Comparison of ENCODE assay signal across 24 cellular contexts in the genomic region with DNA sequence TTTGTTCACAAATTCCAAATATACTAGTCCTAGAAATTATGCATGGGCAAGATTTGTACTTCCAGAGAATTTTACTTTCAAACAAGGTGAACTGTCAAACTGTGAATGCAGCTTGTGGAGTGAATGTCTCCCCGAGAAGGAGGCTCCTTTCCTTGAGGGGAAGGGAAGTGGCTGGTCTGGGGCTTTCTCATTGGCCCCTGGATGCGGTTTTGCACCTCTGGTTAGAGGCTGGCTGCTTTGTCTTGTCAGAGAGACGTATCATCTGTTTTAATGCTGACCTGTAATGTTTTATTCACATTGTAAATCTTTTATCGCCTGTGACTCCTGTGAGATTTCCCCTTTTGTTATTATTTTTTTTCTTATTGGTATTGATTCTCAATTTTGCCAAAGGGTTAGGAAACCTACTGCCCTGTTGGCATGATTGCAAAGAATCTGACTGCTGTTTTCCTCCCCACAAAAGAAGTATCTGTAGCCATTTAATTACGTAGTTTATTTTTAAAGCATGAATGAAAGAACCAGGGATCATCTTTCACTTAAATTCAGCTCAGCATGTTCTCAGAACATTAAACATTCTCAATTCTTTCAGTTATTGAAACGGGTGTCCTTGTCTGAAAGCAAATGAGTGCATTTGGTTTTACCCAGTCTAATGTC.
DNase-seq lines count a peak whose midpoint lies in the region; ATAC-seq and TF ChIP-seq lines count a peak whose summit lies in the region.
"Had no signal": no experiment of that assay in that cellular context is flagged by ENCODE, and none has a peak within 500 bp of the region (broad histone marks: within the 10 kb centered on the region; RNA-seq: fewer than 3 reads in every experiment).

No MANE protein-coding gene starts in this region.

- H3K4me1 ChIP-seq in parathyroid adenoma (peaks cover 5% of the 10 kb centered on the region), GM23248 (ENCODE audit: insufficient read depth) (no peaks in the 10 kb centered on the region)
- H3K4me1 ChIP-seq: A549, BE2C, foreskin keratinocyte, suprapubic skin had no signal

- H3K4me2 ChIP-seq in parathyroid adenoma (ENCODE audit: low read length) (no peak overlapping the region), GM23248 (ENCODE audit: unreplicated experiment) (no peak overlapping the region)
- H3K4me2 ChIP-seq: A549 had no signal

- H3K27me3 ChIP-seq in parathyroid adenoma (ENCODE audit: control insufficient read depth, insufficient read depth, low read length) (no peaks in the 10 kb centered on the region), GM23248 (replicated peaks; ENCODE audit: insufficient read depth) (no peaks in the 10 kb centered on the region; the same call in 1 of the 2 replicates)
- H3K27me3 ChIP-seq: brain microvascular endothelial cell, foreskin keratinocyte, suprapubic skin had no signal

- H2AFZ ChIP-seq in parathyroid adenoma = peak overlapping the region; percentile 30
- H2AFZ ChIP-seq in GM23248 = no peak overlapping the region

- H3K9me3 ChIP-seq in parathyroid adenoma (ENCODE audit: control insufficient read depth, low read length) (no peaks in the 10 kb centered on the region), GM23248 (ENCODE audit: low read depth) (no peaks in the 10 kb centered on the region)
- H3K9me3 ChIP-seq: BE2C, suprapubic skin had no signal

- no peaks in the 10 kb centered on the region for H4K20me1 ChIP-seq in GM23248 (ENCODE audit: insufficient read depth)

- H3K27ac ChIP-seq in parathyroid adenoma (no peak overlapping the region), GM23248 (no peak overlapping the region)
- H3K27ac ChIP-seq: A549, brain microvascular endothelial cell, foreskin keratinocyte, SK-N-MC, suprapubic skin had no signal

- DNase-seq in NOMO-1 treated with DMSO at 0.1 percent for 48 hours (lab: John Stamatoyannopoulos, UW; ENCODE audit: unreplicated experiment) = peak; percentile 3
- no peak for DNase-seq in NOMO-1 treated with dmso at 0.1 percent for 144 hours (lab: John Stamatoyannopoulos, UW; ENCODE audit: unreplicated experiment)
- DNase-seq in NCI-H146 (lab: John Stamatoyannopoulos, UW) = peak; percentile 91
- peak; percentile 81 for DNase-seq in NCI-H69 (lab: John Stamatoyannopoulos, UW)
- no peak for DNase-seq in GM23248
- DNase-seq in stimulated activated CD4-positive, alpha-beta T cell treated with anti-CD3 and anti-CD28 coated beads, Interleukin-4, amount 100 ng/mL, for 1 hour = no peak
- DNase-seq: activated naive CD4-positive, alpha-beta T cell treated with anti-CD3 and anti-CD28 coated beads for 36 hours; BE2C; brain microvascular endothelial cell; DMS79 treated with DMSO at 0.1 percent for 48 hours; foreskin keratinocyte; H7; left colon; mesendoderm; NCI-H1048; RPMI8226; stimulated activated CD4-positive, alpha-beta T cell treated with anti-CD3 and anti-CD28 coated beads, Interleukin-1b, Interleukin-23, amount 100 ng/mL, for 48 hours; T-helper 17 cell had no signal

- 7 to 8% methylated on average over 6 of the region's 6 CpGs for WGBS in GM23248 (ENCODE audit: low coverage in 1 of 2, low lambda C conversion rate in 2 of 2, missing lambda C conversion rate in 2 of 2), 2 experiments

- ATAC-seq in GM19452 (IDR thresholded peaks at IDR 0.05; ENCODE audit: unreplicated experiment) = no peak
- ATAC-seq: A549, esophagus mucosa, foreskin keratinocyte, left colon, T-helper 17 cell had no signal

- H3K36me3 ChIP-seq in parathyroid adenoma (ENCODE audit: control insufficient read depth, insufficient read depth, low read length) = no peaks in the 10 kb centered on the region
- H3K36me3 ChIP-seq in GM23248 (ENCODE audit: low read depth) = no peaks in the 10 kb centered on the region
- H3K36me3 ChIP-seq: BE2C, brain microvascular endothelial cell, suprapubic skin had no signal

- no peaks in the 10 kb centered on the region for H3K9me2 ChIP-seq in GM23248 (ENCODE audit: insufficient read depth)

- H3K9ac ChIP-seq in parathyroid adenoma (no peak overlapping the region), GM23248 (no peak overlapping the region)

- H3K79me2 ChIP-seq in parathyroid adenoma (no peaks in the 10 kb centered on the region), GM23248 (ENCODE audit: insufficient read depth) (no peaks in the 10 kb centered on the region)

- H3F3A ChIP-seq in GM23248 (ENCODE audit: insufficient read depth) = no peaks in the 10 kb centered on the region

- in situ Hi-C loops in GM23248 (cut with MboI) = no loop called here

- H3K4me3 ChIP-seq in parathyroid adenoma (ENCODE audit: low read depth, low read length) = no peak overlapping the region
- H3K4me3 ChIP-seq in GM23248 = no peak overlapping the region
- H3K4me3 ChIP-seq: A549, SK-N-MC, suprapubic skin had no signal

- TF ChIP-seq CTCF in parathyroid adenoma (IDR thresholded peaks at IDR 0.05) = no peak

Comparison
In these comparisons a context has a peak if more than half of its experiments do, and no peak if none do; other contexts are left out.
1. DNase-seq: peak in NOMO-1 treated with DMSO at 0.1 percent for 48 hours (single experiment), NCI-H146 (single experiment) and NCI-H69 (single experiment); none in NOMO-1 treated with dmso at 0.1 percent for 144 hours (single experiment), GM23248 (single experiment) and stimulated activated CD4-positive, alpha-beta T cell treated with anti-CD3 and anti-CD28 coated beads, Interleukin-4, amount 100 ng/mL, for 1 hour (single experiment).